9 cellular contexts compared by ENCODE assay signal in genomic region chr16:24544640-24545039, GRCh38. TPM values are rescaled to one million over a fixed set of nuclear protein-coding genes. Genes with fewer than 3 reads are reported as not detected.
DNase-seq lines count a peak whose midpoint lies in the region; ATAC-seq and TF ChIP-seq lines count a peak whose summit lies in the region.
"Had no signal": no experiment of that assay in that cellular context is flagged by ENCODE, and none has a peak within 500 bp of the region (broad histone marks: within the 10 kb centered on the region; RNA-seq: fewer than 3 reads in every experiment).

No MANE protein-coding gene starts in this region.

- no peaks in the 10 kb centered on the region for H3K27me3 Mint-ChIP-seq in MCF 10A (ENCODE audit: insufficient read depth, unreplicated experiment)
- H3K27me3 Mint-ChIP-seq in activated T-helper 2 cell treated with anti-CD3 and anti-CD28 coated beads, Interferon-gamma antibody, Interleukin-2, Interleukin-4, amounts not matched to agents 10 μg/mL and 5 μg/mL and 100 μg/mL, durations not matched to agents 14 hours and 24 hours and 36 hours (ENCODE audit: low read depth) = no peaks in the 10 kb centered on the region

- H2AFZ ChIP-seq in mammary epithelial cell (ENCODE audit: low read depth, low read length) = no peak overlapping the region

- H3K27me3 ChIP-seq in mammary epithelial cell (ENCODE audit: insufficient read depth, low read length) = no peaks in the 10 kb centered on the region
- no peaks in the 10 kb centered on the region for H3K27me3 ChIP-seq in thoracic aorta (replicated peaks; ENCODE audit: insufficient read depth)

- intact Hi-C loops in MCF 10A (cut with micrococcal nuclease) (no loop called here), mammary epithelial cell (cut with micrococcal nuclease) (no loop called here)
- intact Hi-C loops in activated T-helper 2 cell treated with anti-CD3 and anti-CD28 coated beads, Interferon-gamma antibody, Interleukin-2, Interleukin-4, amounts not matched to agents 10 μg/mL and 5 μg/mL and 100 μg/mL, durations not matched to agents 14 hours and 24 hours and 36 hours (cut with micrococcal nuclease) = loop anchor here (5.0 kb wide), 1 partner anchor 707 kb away; the partner anchor contains the start of gene PRKCB

- no peak overlapping the region for H3K4me2 ChIP-seq in mammary epithelial cell (ENCODE audit: insufficient read depth, low read depth, low read length)

- H3K4me1 ChIP-seq in mammary epithelial cell (ENCODE audit: insufficient read depth, low read length) = peaks cover 15% of the 10 kb centered on the region
- H3K4me1 ChIP-seq in thoracic aorta (ENCODE audit: control insufficient read depth in 1 of 2, low read depth in 2 of 2) = peaks cover 27 to 55% of the 10 kb centered on the region in 2 donors

- POLR2A ChIA-PET in MCF 10A (lab: Yijun Ruan, JAX) = no interaction called here

- peaks cover 96% of the 10 kb centered on the region for H3K79me2 ChIP-seq in mammary epithelial cell (ENCODE audit: insufficient read depth, low read length)

- no peak overlapping the region for H3K4me3 ChIP-seq in mammary epithelial cell (replicated peaks in 1 of 3; ENCODE audit: insufficient read depth in 1 of 3, low read depth in 2 of 3, low read length in 3 of 3)
- peak overlapping the region; percentile 28 for H3K4me3 ChIP-seq in thoracic aorta

- no peak overlapping the region for H3K9ac ChIP-seq in mammary epithelial cell (ENCODE audit: insufficient read depth, low read length)

- peaks cover 24% of the 10 kb centered on the region for H3K4me1 Mint-ChIP-seq in MCF 10A (ENCODE audit: insufficient read depth, unreplicated experiment)
- peaks cover 53% of the 10 kb centered on the region for H3K4me1 Mint-ChIP-seq in activated T-helper 2 cell treated with anti-CD3 and anti-CD28 coated beads, Interferon-gamma antibody, Interleukin-2, Interleukin-4, amounts not matched to agents 10 μg/mL and 5 μg/mL and 100 μg/mL, durations not matched to agents 14 hours and 24 hours and 36 hours (ENCODE audit: low read depth)

- ATAC-seq in thoracic aorta (ENCODE audit: insufficient number of reproducible peaks, low FRiP score, low read depth) = peak; percentile 57
- no peak for ATAC-seq in HG03460 (IDR thresholded peaks at IDR 0.05; ENCODE audit: unreplicated experiment)

- dilution Hi-C loops in mammary epithelial cell (cut with HindIII; ENCODE audit: low sequenced_read_pairs) = loop anchor here (5.0 kb wide), 1 partner anchor 258 kb away; no protein-coding TSS in a partner anchor

- WGBS in mammary epithelial cell (ENCODE audit: low coverage, missing lambda C conversion rate) = 55% methylated on average over 3 of the region's 3 CpGs

- H3K36me3 ChIP-seq in mammary epithelial cell (ENCODE audit: insufficient read depth, low read length) = peaks cover 24% of the 10 kb centered on the region
- peaks cover 4% of the 10 kb centered on the region for H3K36me3 ChIP-seq in thoracic aorta

- no peak overlapping the region for H3K27ac Mint-ChIP-seq in MCF 10A (ENCODE audit: low read depth, unreplicated experiment)
- peak overlapping the region; percentile 6 for H3K27ac Mint-ChIP-seq in activated T-helper 2 cell treated with anti-CD3 and anti-CD28 coated beads, Interferon-gamma antibody, Interleukin-2, Interleukin-4, amounts not matched to agents 10 μg/mL and 5 μg/mL and 100 μg/mL, durations not matched to agents 14 hours and 24 hours and 36 hours

- in situ Hi-C loops in mammary epithelial cell (cut with MboI; ENCODE audit: low sequenced_read_pairs in 2 of 2) = no loop called here

- no peaks in the 10 kb centered on the region for H3K9me3 Mint-ChIP-seq in MCF 10A (ENCODE audit: unreplicated experiment)
- no peaks in the 10 kb centered on the region for H3K9me3 Mint-ChIP-seq in activated T-helper 2 cell treated with anti-CD3 and anti-CD28 coated beads, Interferon-gamma antibody, Interleukin-2, Interleukin-4, amounts not matched to agents 10 μg/mL and 5 μg/mL and 100 μg/mL, durations not matched to agents 14 hours and 24 hours and 36 hours

- CTCF ChIA-PET in MCF 10A (lab: Yijun Ruan, JAX) = no interaction called here
- CTCF ChIA-PET in mammary epithelial cell (lab: Charles Lee; ENCODE audit: low non-redundant PET) = no interaction called here

- no peak overlapping the region for H3K4me3 Mint-ChIP-seq in MCF 10A (ENCODE audit: unreplicated experiment)
- peak overlapping the region; percentile 42 for H3K4me3 Mint-ChIP-seq in activated T-helper 2 cell treated with anti-CD3 and anti-CD28 coated beads, Interferon-gamma antibody, Interleukin-2, Interleukin-4, amounts not matched to agents 10 μg/mL and 5 μg/mL and 100 μg/mL, durations not matched to agents 14 hours and 24 hours and 36 hours (ENCODE audit: low read depth)

- H3K9me3 ChIP-seq in mammary epithelial cell (replicated peaks; ENCODE audit: insufficient read depth, low read length) = no peaks in the 10 kb centered on the region
- no peaks in the 10 kb centered on the region for H3K9me3 ChIP-seq in thoracic aorta

- BruUV-seq in MCF 10A (replicated peaks; lab: Mats Ljungman, UMichigan) (no TSS peak), mammary epithelial cell (replicated peaks; lab: Mats Ljungman, UMichigan) (no TSS peak)

- H3K27ac ChIP-seq in mammary epithelial cell (ENCODE audit: insufficient read depth, low read depth, low read length) (no peak overlapping the region), thoracic aorta (peak overlapping the region; percentile 26 to 50)

- peaks cover 8% of the 10 kb centered on the region for H4K20me1 ChIP-seq in mammary epithelial cell (ENCODE audit: insufficient read depth, low read length)

- TF ChIP-seq CTCF in MCF 10A (IDR thresholded peaks at IDR 0.05; ENCODE audit: unreplicated experiment) = no peak
- no peak for TF ChIP-seq CTCF in mammary epithelial cell (conservative IDR thresholded peaks at IDR 0.05 in 1 of 2, IDR thresholded peaks at IDR 0.05 in 1 of 2; ENCODE audit: extremely low read depth in 1 of 2, insufficient read depth in 1 of 2, low read depth in 1 of 2, low read length in 2 of 2)
- TF ChIP-seq CTCF in thoracic aorta (IDR thresholded peaks at IDR 0.05) = no peak

- DNase-seq in MCF 10A (ENCODE audit: unreplicated experiment) (peak; percentile 8), mammary epithelial cell (no peak), medulla oblongata (ENCODE audit: extremely low spot score) (peak; percentile 43), thoracic aorta (ENCODE audit: low spot score) (no peak), SK-N-DZ (ENCODE audit: low spot score) (no peak), LoVo (ENCODE audit: low spot score) (no peak)
- no peak for DNase-seq in activated T-helper 2 cell treated with anti-CD3 and anti-CD28 coated beads, Interferon-gamma antibody, Interleukin-2, Interleukin-4, amounts not matched to agents 10 μg/mL and 5 μg/mL and 100 μg/mL, durations not matched to agents 14 hours and 24 hours and 36 hours (ENCODE audit: low spot score)
- DNase-seq: KBM-7 had no signal

- H3K36me3 Mint-ChIP-seq in MCF 10A (ENCODE audit: insufficient read depth, unreplicated experiment) = peaks cover 67% of the 10 kb centered on the region
- H3K36me3 Mint-ChIP-seq in activated T-helper 2 cell treated with anti-CD3 and anti-CD28 coated beads, Interferon-gamma antibody, Interleukin-2, Interleukin-4, amounts not matched to agents 10 μg/mL and 5 μg/mL and 100 μg/mL, durations not matched to agents 14 hours and 24 hours and 36 hours (ENCODE audit: low read depth) = peaks cover 86% of the 10 kb centered on the region

RNA-seq across cellular contexts. Expression of gene RBBP6, which starts 5.3 kb away (rescaled TPM):
- total RNA-seq in MCF 10A (2022) (50.1 and 57.3 TPM in 2 replicates), mammary epithelial cell (10 to 100 TPM; 33.0 to 40.4 TPM), thoracic aorta (100 to 1,000 TPM in 1 of 2 donors, 10 to 100 TPM in 1; 42.2 to 104 TPM)
- polyA plus RNA-seq in mammary epithelial cell = 15.8 TPM
- polyA minus RNA-seq in mammary epithelial cell = 22.9 TPM
- total RNA-seq in activated T-helper 2 cell treated with anti-CD3 and anti-CD28 coated beads, Interferon-gamma antibody, Interleukin-2, Interleukin-4, amounts not matched to agents 10 μg/mL and 5 μg/mL and 100 μg/mL, durations not matched to agents 14 hours and 24 hours and 36 hours = 63.8 and 65.4 TPM in 2 replicates
- 38.0 and 38.6 TPM in 2 replicates for polyA plus RNA-seq in SK-N-DZ (2014; cell fraction: cytosol; rRNA removed)
- 106 and 136 TPM in 2 replicates for polyA plus RNA-seq in SK-N-DZ (2014; cell fraction: nucleus; rRNA removed)

Comparison
In these comparisons a context has a peak if more than half of its experiments do, and no peak if none do; other contexts are left out.
1. DNase-seq: peak in MCF 10A (single experiment) and medulla oblongata (single experiment); none in mammary epithelial cell (single experiment), activated T-helper 2 cell treated with anti-CD3 and anti-CD28 coated beads, Interferon-gamma antibody, Interleukin-2, Interleukin-4, amounts not matched to agents 10 μg/mL and 5 μg/mL and 100 μg/mL, durations not matched to agents 14 hours and 24 hours and 36 hours (single experiment), thoracic aorta (single experiment), SK-N-DZ (single experiment) and LoVo (single experiment).